In the genomic region with DNA sequence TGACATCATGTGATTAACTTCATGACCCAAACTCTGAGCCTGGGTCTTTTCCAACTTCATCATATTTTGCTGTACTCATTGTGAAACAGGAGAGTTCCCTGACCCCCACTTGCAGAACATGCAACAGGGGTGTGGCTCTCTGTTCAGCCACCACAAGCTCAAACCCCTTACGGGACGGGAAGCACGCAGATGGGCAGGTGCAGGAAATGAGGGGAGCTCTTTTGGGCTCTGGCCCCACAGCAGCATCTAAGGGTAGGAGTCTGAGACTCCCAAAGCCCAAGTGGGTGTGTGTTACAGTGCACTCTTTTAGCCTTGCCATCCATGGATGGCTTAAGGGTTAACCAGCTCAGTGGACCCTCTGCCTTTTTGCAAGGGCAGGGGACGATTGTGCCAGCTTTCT, we compare ENCODE assay signal across 24 cellular contexts.
A peak's percentile ranks its signal among the peaks of the same experiment; 100 is the strongest.
DNase-seq lines count a peak whose midpoint lies in the region; ATAC-seq, FAIRE-seq and TF ChIP-seq lines count a peak whose summit lies in the region.
"Had no signal": no experiment of that assay in that cellular context is flagged by ENCODE, and none has a peak within 500 bp of the region (broad histone marks: within the 10 kb centered on the region; RNA-seq: fewer than 3 reads in every experiment).

No MANE protein-coding gene starts in this region.

- H3K9me3 Mint-ChIP-seq in stimulated activated memory B cell treated with anti-CD40 and anti-IgM and Interleukin-4, amounts not matched to agents 10 μg/mL and 1 μg/mL and 100 μg/mL, for 72 hours: no peaks in the 10 kb centered on the region

- intact Hi-C loops in dorsolateral prefrontal cortex (cut with DNase I): no loop called here

- ATAC-seq in HG02885 (IDR thresholded peaks at IDR 0.05; ENCODE audit: poor library complexity, unreplicated experiment) (peak; percentile 53), GM18511 (IDR thresholded peaks at IDR 0.05; ENCODE audit: unreplicated experiment) (no peak)
- peak; percentile 24 for ATAC-seq in stimulated activated memory B cell treated with anti-CD40 and anti-IgM and Interleukin-4, amounts not matched to agents 10 μg/mL and 1 μg/mL and 100 μg/mL, for 72 hours
- ATAC-seq: A549; CD8-positive, alpha-beta T cell; GM12878 had no signal

- H3K27ac ChIP-seq in dorsolateral prefrontal cortex: no peak overlapping the region
- H3K27ac ChIP-seq: 22Rv1; A549; BLaER1 treated with 17β-estradiol and CSF1 and Interleukin-3, amounts not matched to agents 10 nM and 100 nM; C4-2B had no signal

- no peak overlapping the region for H3K4me3 Mint-ChIP-seq in stimulated activated memory B cell treated with anti-CD40 and anti-IgM and Interleukin-4, amounts not matched to agents 10 μg/mL and 1 μg/mL and 100 μg/mL, for 72 hours
- H3K4me3 Mint-ChIP-seq: B cell; CD4-positive, alpha-beta T cell; CD8-positive, alpha-beta T cell had no signal

- peak; percentile 92 for FAIRE-seq in bronchial epithelial cell (lab: Jason Lieb, UNC)
- FAIRE-seq: A549, D721Med, G401.6, GM12878, GM12892, GM18507 had no signal

- no peaks in the 10 kb centered on the region for H3K27me3 ChIP-seq in bronchial epithelial cell (ENCODE audit: control insufficient read depth, insufficient read depth, low read length)
- H3K27me3 ChIP-seq in dorsolateral prefrontal cortex: no peaks in the 10 kb centered on the region
- H3K27me3 ChIP-seq: BLaER1 treated with 17β-estradiol and CSF1 and Interleukin-3, amounts not matched to agents 10 nM and 100 nM had no signal

- no peaks in the 10 kb centered on the region for H3K36me3 ChIP-seq in bronchial epithelial cell (ENCODE audit: control insufficient read depth, insufficient read depth, low read length)
- H3K36me3 ChIP-seq: BLaER1 treated with 17β-estradiol and CSF1 and Interleukin-3, amounts not matched to agents 10 nM and 100 nM had no signal

- H3K27ac Mint-ChIP-seq in stimulated activated memory B cell treated with anti-CD40 and anti-IgM and Interleukin-4, amounts not matched to agents 10 μg/mL and 1 μg/mL and 100 μg/mL, for 72 hours: no peak overlapping the region
- H3K27ac Mint-ChIP-seq: B cell; CD4-positive, alpha-beta T cell; CD8-positive, alpha-beta T cell had no signal

- no peaks in the 10 kb centered on the region for H3K4me1 Mint-ChIP-seq in stimulated activated memory B cell treated with anti-CD40 and anti-IgM and Interleukin-4, amounts not matched to agents 10 μg/mL and 1 μg/mL and 100 μg/mL, for 72 hours
- H3K4me1 Mint-ChIP-seq: B cell had no signal

- TF ChIP-seq CTCF in GM12865 (IDR thresholded peaks at IDR 0.05; ENCODE audit: insufficient read depth, low read depth, low read length, missing control alignments) (no peak), bronchial epithelial cell (IDR thresholded peaks at IDR 0.05; ENCODE audit: insufficient read depth, low read length, severe bottlenecking) (no peak), GM20000 (IDR thresholded peaks at IDR 0.05; ENCODE audit: extremely low read depth, missing control alignments) (no peak), dorsolateral prefrontal cortex (IDR thresholded peaks at IDR 0.05 in 54 of 56, conservative IDR thresholded peaks at IDR 0.05 in 2 of 56; ENCODE audit: low read depth in 1 of 56, partially characterized antibody in 56 of 56) (no peak)

- H3K36me3 Mint-ChIP-seq in stimulated activated memory B cell treated with anti-CD40 and anti-IgM and Interleukin-4, amounts not matched to agents 10 μg/mL and 1 μg/mL and 100 μg/mL, for 72 hours: no peaks in the 10 kb centered on the region
- H3K36me3 Mint-ChIP-seq: CD8-positive, alpha-beta T cell had no signal

- H3K4me3 ChIP-seq in GM12865 (ENCODE audit: low read depth, low read length): no peak overlapping the region
- H3K4me3 ChIP-seq in bronchial epithelial cell (ENCODE audit: low read depth, low read length): no peak overlapping the region
- H3K4me3 ChIP-seq in dorsolateral prefrontal cortex: no peak overlapping the region
- H3K4me3 ChIP-seq: A549; BLaER1 treated with 17β-estradiol and CSF1 and Interleukin-3, amounts not matched to agents 10 nM and 100 nM; GM12878 had no signal

- DNase-seq in GM12865 (ENCODE audit: low read depth) (peak; percentile 11), bronchial epithelial cell (ENCODE audit: low read depth) (no peak), GM20000 (ENCODE audit: low spot score) (no peak), dorsolateral prefrontal cortex (no peak)
- DNase-seq: AML-193; Caco-2; Calu3; CD4-positive, alpha-beta T cell; CD8-positive, alpha-beta T cell; DMS79 treated with DMSO at 0.1 percent for 48 hours; GF-D8 had no signal

- H3K27me3 Mint-ChIP-seq in stimulated activated memory B cell treated with anti-CD40 and anti-IgM and Interleukin-4, amounts not matched to agents 10 μg/mL and 1 μg/mL and 100 μg/mL, for 72 hours: no peaks in the 10 kb centered on the region
- H3K27me3 Mint-ChIP-seq: B cell; CD4-positive, alpha-beta T cell had no signal
